In genomic region chr6:56647172-56647762, GRCh38 we compare ENCODE assay signal across 24 cellular contexts.
"Had no signal": no experiment of that assay in that cellular context is flagged by ENCODE, and none has a peak within 500 bp of the region (broad histone marks: within the 10 kb centered on the region; RNA-seq: fewer than 3 reads in every experiment).

No MANE protein-coding gene starts in this region.

- H3K27ac Mint-ChIP-seq: activated CD4-positive, alpha-beta T cell treated with anti-CD3 and anti-CD28 coated beads, Interleukin-2, amount 10 ng/mL, durations not matched to agents 24 days and 14 days; activated CD8-positive, alpha-beta T cell treated with anti-CD3 and anti-CD28 coated beads for 36 hours; activated naive CD8-positive, alpha-beta T cell treated with anti-CD3 and anti-CD28 coated beads, Interleukin-2, amount 10 ng/mL, durations not matched to agents 7 days and 5 days; activated T-helper 17 cell treated with anti-CD3 and anti-CD28 coated beads, Interleukin-2, amount 50 U/mL, for 72 hours; mesothelial cell of epicardium; natural killer cell treated with Interleukin-12 subunit alpha and Interleukin-12 subunit beta and Interleukin-15 and Interleukin-18, amount 100 ng/mL, for 72 hours had no signal

- H3K27me3 Mint-ChIP-seq: activated CD8-positive, alpha-beta T cell treated with anti-CD3 and anti-CD28 coated beads for 36 hours; activated T-helper 17 cell treated with anti-CD3 and anti-CD28 coated beads, Interleukin-2, amount 50 U/mL, for 72 hours; central memory CD8-positive, alpha-beta T cell had no signal

- H3K4me3 ChIP-seq: body of pancreas, colonic mucosa, lung, tibial nerve, uterus had no signal

- H3K4me1 ChIP-seq: body of pancreas, uterus had no signal

- H3K27me3 ChIP-seq: body of pancreas, colonic mucosa, neutrophil, tibial nerve, uterus had no signal

- H3K4me3 Mint-ChIP-seq: activated CD4-positive, alpha-beta T cell treated with anti-CD3 and anti-CD28 coated beads, Interleukin-2, amount 10 ng/mL, durations not matched to agents 24 days and 14 days; activated CD8-positive, alpha-beta T cell treated with anti-CD3 and anti-CD28 coated beads for 36 hours; activated naive CD8-positive, alpha-beta T cell treated with anti-CD3 and anti-CD28 coated beads, Interleukin-2, amount 10 ng/mL, durations not matched to agents 7 days and 5 days; activated T-helper 17 cell treated with anti-CD3 and anti-CD28 coated beads, Interleukin-2, amount 50 U/mL, for 72 hours; central memory CD8-positive, alpha-beta T cell; mesothelial cell of epicardium; natural killer cell treated with Interleukin-12 subunit alpha and Interleukin-12 subunit beta and Interleukin-15 and Interleukin-18, amount 100 ng/mL, for 72 hours had no signal

- DNase-seq: activated CD4-positive, alpha-beta T cell treated with anti-CD3 and anti-CD28 coated beads, Interleukin-2, amount 10 ng/mL, durations not matched to agents 24 days and 14 days; activated CD4-positive, CD25-positive, alpha-beta regulatory T cell; activated CD8-positive, alpha-beta T cell treated with anti-CD3 and anti-CD28 coated beads for 36 hours; activated naive CD4-positive, alpha-beta T cell; activated naive CD8-positive, alpha-beta T cell treated with anti-CD3 and anti-CD28 coated beads, Interleukin-2, amount 10 ng/mL, durations not matched to agents 7 days and 5 days; activated T-cell treated with anti-CD3 and anti-CD28 coated beads, Interleukin-2, amount 50 U/mL, for 1 hour; body of pancreas; colonic mucosa; erythroblast; left colon; stimulated activated CD4-positive, alpha-beta T cell treated with anti-CD3 and anti-CD28 coated beads, Interleukin-12 subunit alpha, Interleukin-12 subunit beta, amount 100 ng/mL, for 4 hours; stimulated activated CD4-positive, alpha-beta T cell treated with anti-CD3 and anti-CD28 coated beads, Interleukin-1b, Interleukin-23, amount 100 ng/mL, for 48 hours; stimulated activated CD8-positive, alpha-beta memory T cell treated with anti-CD3 and anti-CD28 coated beads, Interleukin-4, amount 100 ng/mL, for 48 hours; stimulated activated naive CD4-positive, alpha-beta T cell; T1000; uterus had no signal

- H3K9me3 ChIP-seq: body of pancreas, colonic mucosa, neutrophil, tibial nerve, uterus had no signal

- H3K27ac ChIP-seq: body of pancreas, colonic mucosa, neutrophil, parathyroid adenoma, uterus had no signal

- H3K36me3 Mint-ChIP-seq: activated naive CD8-positive, alpha-beta T cell treated with anti-CD3 and anti-CD28 coated beads, Interleukin-2, amount 10 ng/mL, durations not matched to agents 7 days and 5 days; natural killer cell treated with Interleukin-12 subunit alpha and Interleukin-12 subunit beta and Interleukin-15 and Interleukin-18, amount 100 ng/mL, for 72 hours had no signal

- ATAC-seq: activated CD8-positive, alpha-beta T cell treated with anti-CD3 and anti-CD28 coated beads for 36 hours; activated T-helper 17 cell treated with anti-CD3 and anti-CD28 coated beads, Interleukin-2, amount 50 U/mL, for 72 hours; body of pancreas; left colon; natural killer cell treated with Interleukin-12 subunit alpha and Interleukin-12 subunit beta and Interleukin-15 and Interleukin-18, amount 100 ng/mL, for 72 hours had no signal

- H3K4me1 Mint-ChIP-seq: activated CD4-positive, alpha-beta T cell treated with anti-CD3 and anti-CD28 coated beads, Interleukin-2, amount 10 ng/mL, durations not matched to agents 24 days and 14 days; activated naive CD8-positive, alpha-beta T cell treated with anti-CD3 and anti-CD28 coated beads, Interleukin-2, amount 10 ng/mL, durations not matched to agents 7 days and 5 days; activated T-helper 17 cell treated with anti-CD3 and anti-CD28 coated beads, Interleukin-2, amount 50 U/mL, for 72 hours; central memory CD8-positive, alpha-beta T cell had no signal

- H3K36me3 ChIP-seq: colonic mucosa, neutrophil, uterus had no signal

- H3K9me3 Mint-ChIP-seq: activated CD4-positive, alpha-beta T cell treated with anti-CD3 and anti-CD28 coated beads, Interleukin-2, amount 10 ng/mL, durations not matched to agents 24 days and 14 days; activated CD8-positive, alpha-beta T cell treated with anti-CD3 and anti-CD28 coated beads for 36 hours; activated naive CD8-positive, alpha-beta T cell treated with anti-CD3 and anti-CD28 coated beads, Interleukin-2, amount 10 ng/mL, durations not matched to agents 7 days and 5 days; activated T-helper 17 cell treated with anti-CD3 and anti-CD28 coated beads, Interleukin-2, amount 50 U/mL, for 72 hours; central memory CD8-positive, alpha-beta T cell; mesothelial cell of epicardium; natural killer cell treated with Interleukin-12 subunit alpha and Interleukin-12 subunit beta and Interleukin-15 and Interleukin-18, amount 100 ng/mL, for 72 hours had no signal
